27 cellular contexts compared by ENCODE assay signal in the genomic region with DNA sequence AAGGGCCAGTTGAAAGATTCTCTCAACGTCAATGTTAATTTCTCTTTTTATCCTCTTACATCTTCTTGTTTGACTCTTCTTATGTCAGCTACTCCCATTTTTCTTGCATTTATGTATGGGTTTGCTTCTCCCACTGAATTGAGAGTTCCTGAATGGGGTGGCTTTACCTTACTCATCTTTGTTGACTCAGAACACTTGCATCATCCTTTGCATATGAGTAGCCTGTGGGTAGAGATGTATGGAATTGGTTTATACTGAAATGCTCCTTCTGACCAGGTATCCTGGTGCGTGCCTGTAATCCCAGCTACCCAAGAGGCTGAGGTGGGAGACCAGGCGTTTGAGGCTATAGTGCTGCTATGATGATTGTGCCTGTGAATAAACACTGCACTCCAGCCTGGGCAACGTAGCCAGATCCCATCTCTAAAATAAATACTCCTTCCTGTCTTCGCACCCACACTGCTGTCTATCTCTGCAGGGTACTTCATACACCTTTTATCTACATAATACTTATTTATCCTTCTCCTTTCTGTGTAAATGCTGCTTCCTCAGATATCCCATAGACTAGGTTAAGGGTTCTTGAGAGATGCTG.
DNase-seq lines count a peak whose midpoint lies in the region; ATAC-seq, FAIRE-seq and TF ChIP-seq lines count a peak whose summit lies in the region.
"Had no signal": no experiment of that assay in that cellular context is flagged by ENCODE, and none has a peak within 500 bp of the region (broad histone marks: within the 10 kb centered on the region; RNA-seq: fewer than 3 reads in every experiment).

No MANE protein-coding gene starts in this region.

- in situ Hi-C loops in IMR-90 (cut with MboI; ENCODE audit: low sequenced_read_pairs): no loop called here

- no CpG with 5 or more reads among the region's 5 CpGs for WGBS in H9 (ENCODE audit: extremely low coverage, insufficient read length, low lambda C conversion rate)
- no CpG with 5 or more reads among the region's 5 CpGs for WGBS in IMR-90 (ENCODE audit: extremely low coverage in 2 of 2, insufficient read length in 1 of 2), 2 experiments
- 86 to 88% methylated on average over 4 to 5 of the region's 5 CpGs for WGBS in endodermal cell (ENCODE audit: insufficient coverage in 1 of 2, insufficient read length in 1 of 2), 2 experiments

- TF ChIP-seq RAD21 in IMR-90 (IDR thresholded peaks at IDR 0.05; ENCODE audit: low read length): no peak

- H3K27ac Mint-ChIP-seq in H9 (peak overlapping the region in 2 of 3 experiments; percentile 82 to 89; a peak in 6 of 7 replicates), endodermal cell (peak overlapping the region; percentile 64), mesothelial cell of epicardium (peak overlapping the region; percentile 57)
- H3K27ac Mint-ChIP-seq: activated CD4-positive, alpha-beta memory T cell treated with anti-CD3 and anti-CD28 coated beads, Interleukin-2, amount 10 ng/mL, durations not matched to agents 7 days and 5 days; activated naive CD8-positive, alpha-beta T cell; HFFc6 had no signal

- no peaks in the 10 kb centered on the region for H4K20me1 ChIP-seq in H9 (ENCODE audit: control insufficient read depth, insufficient read depth, insufficient read length)
- no peaks in the 10 kb centered on the region for H4K20me1 ChIP-seq in IMR-90 (ENCODE audit: insufficient read depth, low read length)
- H4K20me1 ChIP-seq: BLaER1 had no signal

- no peak overlapping the region for H3K9ac ChIP-seq in H9 (ENCODE audit: extremely low read depth, insufficient read length, low read length)
- no peak overlapping the region for H3K9ac ChIP-seq in IMR-90 (ENCODE audit: low read depth, low read length)
- no peak overlapping the region for H3K9ac ChIP-seq in endodermal cell (ENCODE audit: extremely low read depth, low read length, poor library complexity, severe bottlenecking)
- H3K9ac ChIP-seq: BLaER1 had no signal

- H2AK5ac ChIP-seq in H9 (ENCODE audit: insufficient read length, low read length) (no peak overlapping the region), IMR-90 (ENCODE audit: low read depth, low read length) (no peak overlapping the region)

- no peak for DNase-seq in H9
- DNase-seq in IMR-90: peak; percentile 33
- DNase-seq in endodermal cell: peak; percentile 49
- DNase-seq in mesothelial cell of epicardium (ENCODE audit: low spot score in 2 of 2, unreplicated experiment in 2 of 2): no peak
- DNase-seq in germinal center (ENCODE audit: low spot score): no peak
- no peak for DNase-seq in effector CD8-positive, alpha-beta T cell (lab: John Stamatoyannopoulos, UW)
- DNase-seq in GM12892 (ENCODE audit: insufficient read length): no peak
- no peak for DNase-seq in OCI-M1 (lab: John Stamatoyannopoulos, UW)
- DNase-seq: activated CD4-positive, alpha-beta memory T cell treated with anti-CD3 and anti-CD28 coated beads, Interleukin-2, amount 10 ng/mL, durations not matched to agents 7 days and 5 days; activated CD4-positive, alpha-beta T cell treated with anti-CD3 and anti-CD28 coated beads for 1 hour; anterior cingulate cortex; GDM1; head of caudate nucleus; HFFc6; NCI-H1092 treated with DMSO at 0.1 percent for 48 hours; NCI-H187; NCI-H2171 treated with DMSO at 0.1 percent for 48 hours; NCI-H526; spleen had no signal

- no peak overlapping the region for H4K8ac ChIP-seq in H9 (replicated peaks; ENCODE audit: insufficient read length, low read depth, low read length)
- H4K8ac ChIP-seq in IMR-90 (ENCODE audit: low read depth in 2 of 2, low read length in 2 of 2): no peak overlapping the region

- peaks cover 16 to 21% of the 10 kb centered on the region in 2 experiments for H3K4me1 Mint-ChIP-seq in H9
- peaks cover 30% of the 10 kb centered on the region for H3K4me1 Mint-ChIP-seq in endodermal cell
- H3K4me1 Mint-ChIP-seq in mesothelial cell of epicardium: peaks cover 31% of the 10 kb centered on the region
- H3K4me1 Mint-ChIP-seq: neural crest cell had no signal

- no peaks in the 10 kb centered on the region for H3K23me2 ChIP-seq in H9 (ENCODE audit: insufficient read length, low read depth, low read length, poor library complexity, severe bottlenecking)

- H3K9me1 ChIP-seq in IMR-90 (ENCODE audit: insufficient read depth, low read length): no peaks in the 10 kb centered on the region

- H4K91ac ChIP-seq in H9 (ENCODE audit: insufficient read length, low read depth, low read length) (no peak overlapping the region), IMR-90 (ENCODE audit: insufficient read depth, low read depth, low read length) (no peak overlapping the region)

- TF ChIP-seq POLR2A in IMR-90 (IDR thresholded peaks at IDR 0.05; ENCODE audit: low read depth, low read length) (no peak), GM12892 (IDR thresholded peaks at IDR 0.05; ENCODE audit: low read depth, low read length) (no peak)

- H3K4me1 ChIP-seq in H9 (ENCODE audit: insufficient read depth, low read length) (peaks cover 3% of the 10 kb centered on the region; the same call in 1 of the 2 replicates), IMR-90 (ENCODE audit: control insufficient read depth, insufficient read depth, low read length) (peaks cover 2% of the 10 kb centered on the region; the same call in 1 of the 2 replicates), endodermal cell (ENCODE audit: control insufficient read depth, insufficient read depth, low read length) (peaks cover 17% of the 10 kb centered on the region)

- H2BK12ac ChIP-seq in H9 (ENCODE audit: insufficient read length, low read depth, low read length): no peak overlapping the region

- no peak overlapping the region for H2BK120ac ChIP-seq in H9 (ENCODE audit: low read depth, low read length, poor library complexity, severe bottlenecking)
- no peak overlapping the region for H2BK120ac ChIP-seq in IMR-90 (ENCODE audit: low read depth, low read length)

- H2BK20ac ChIP-seq in H9 (ENCODE audit: low read depth, low read length, poor library complexity, severe bottlenecking) (no peak overlapping the region), IMR-90 (ENCODE audit: low read depth, low read length) (no peak overlapping the region)

- CTCF ChIA-PET in IMR-90 (lab: Yijun Ruan, JAX): no interaction called here

- POLR2A ChIA-PET in IMR-90 (lab: Charles Lee; ENCODE audit: unreplicated experiment): no interaction called here

- H3K4me3 ChIP-seq in IMR-90 (ENCODE audit: insufficient read depth, low read depth, low read length) (no peak overlapping the region), endodermal cell (ENCODE audit: low read length) (no peak overlapping the region)
- H3K4me3 ChIP-seq: BLaER1, lung, right atrium auricular region, spleen had no signal

- H4K5ac ChIP-seq in H9 (ENCODE audit: insufficient read length, low read depth, low read length) (no peak overlapping the region), IMR-90 (ENCODE audit: low read depth, low read length) (no peak overlapping the region)

- H3K27me3 ChIP-seq in H9 (ENCODE audit: insufficient read depth, low read length) (no peaks in the 10 kb centered on the region), IMR-90 (ENCODE audit: control insufficient read depth, insufficient read depth, low read length) (no peaks in the 10 kb centered on the region), endodermal cell (ENCODE audit: control insufficient read depth, insufficient read depth, low read length, poor library complexity, severe bottlenecking) (no peaks in the 10 kb centered on the region)
- H3K27me3 ChIP-seq: BLaER1, right atrium auricular region, spleen had no signal

- H2AFZ ChIP-seq in H9 (ENCODE audit: low read length) (no peak overlapping the region), IMR-90 (replicated peaks; ENCODE audit: low read length, poor library complexity) (no peak overlapping the region)

- no peak overlapping the region for H3K4me3 Mint-ChIP-seq in H9
- no peak overlapping the region for H3K4me3 Mint-ChIP-seq in endodermal cell
- H3K4me3 Mint-ChIP-seq in mesothelial cell of epicardium: no peak overlapping the region
- H3K4me3 Mint-ChIP-seq: activated CD4-positive, alpha-beta memory T cell treated with anti-CD3 and anti-CD28 coated beads, Interleukin-2, amount 10 ng/mL, durations not matched to agents 7 days and 5 days; activated naive CD8-positive, alpha-beta T cell; HFFc6; neural crest cell had no signal

- no peak overlapping the region for H3T11ph ChIP-seq in H9 (ENCODE audit: low read length)

- no peaks in the 10 kb centered on the region for H3K79me2 ChIP-seq in H9 (ENCODE audit: insufficient read depth, low read length)

- H3K18ac ChIP-seq in H9 (ENCODE audit: insufficient read length, low read depth, low read length) (no peak overlapping the region), IMR-90 (ENCODE audit: low read depth, low read length) (no peak overlapping the region)

- no peak overlapping the region for H3K23ac ChIP-seq in H9 (ENCODE audit: insufficient read length, low read depth, low read length)
- H3K23ac ChIP-seq in IMR-90 (ENCODE audit: low read depth, low read length): no peak overlapping the region

- H3K9me3 ChIP-seq in H9 (ENCODE audit: control insufficient read depth, low read depth, low read length): no peaks in the 10 kb centered on the region
- no peaks in the 10 kb centered on the region for H3K9me3 ChIP-seq in IMR-90 (ENCODE audit: control insufficient read depth, insufficient read depth, low read length)
- no peaks in the 10 kb centered on the region for H3K9me3 ChIP-seq in endodermal cell (ENCODE audit: control insufficient read depth, low read length)
- H3K9me3 ChIP-seq: BLaER1, right atrium auricular region, spleen had no signal

- H2BK15ac ChIP-seq in H9 (ENCODE audit: low read depth, low read length) (no peak overlapping the region), IMR-90 (ENCODE audit: low read depth, low read length) (no peak overlapping the region)

- BruUV-seq in IMR-90 (replicated peaks; lab: Mats Ljungman, UMichigan): no TSS peak

- dilution Hi-C loops in IMR-90 (cut with HindIII; ENCODE audit: low sequenced_read_pairs, unreplicated experiment): no loop called here

- H3K27ac ChIP-seq in H9 (ENCODE audit: insufficient read length, low read depth, low read length): peak overlapping the region; percentile 42
- no peak overlapping the region for H3K27ac ChIP-seq in IMR-90 (ENCODE audit: insufficient read depth, low read length)
- H3K27ac ChIP-seq in endodermal cell (ENCODE audit: low read depth, low read length): no peak overlapping the region
- H3K27ac ChIP-seq: BLaER1 had no signal

- H2AK9ac ChIP-seq in IMR-90 (replicated peaks; ENCODE audit: low read depth, low read length, poor library complexity): no peak overlapping the region

- no peak overlapping the region for H3K4ac ChIP-seq in H9 (ENCODE audit: low read depth, low read length)
- H3K4ac ChIP-seq in IMR-90 (ENCODE audit: low read depth, low read length): no peak overlapping the region

- H3K36me3 Mint-ChIP-seq in H9 (ENCODE audit: insufficient read depth in 1 of 3, low read depth in 3 of 3) (no peaks in the 10 kb centered on the region), endodermal cell (ENCODE audit: low read depth) (no peaks in the 10 kb centered on the region), mesothelial cell of epicardium (no peaks in the 10 kb centered on the region)
- H3K36me3 Mint-ChIP-seq: activated naive CD8-positive, alpha-beta T cell had no signal

- FAIRE-seq in GM12892 (lab: Jason Lieb, UNC): no peak
- FAIRE-seq: endometrium, TTC549 had no signal

- H3K56ac ChIP-seq in H9 (ENCODE audit: insufficient read length, low read depth, low read length): no peak overlapping the region
- no peak overlapping the region for H3K56ac ChIP-seq in IMR-90 (ENCODE audit: extremely low read depth, insufficient read depth, low read length)

- ATAC-seq in IMR-90 (ENCODE audit: low read depth): no peak
- ATAC-seq: Panc1 had no signal

- H3K9me3 Mint-ChIP-seq in H9: no peaks in the 10 kb centered on the region
- H3K9me3 Mint-ChIP-seq in endodermal cell: no peaks in the 10 kb centered on the region
- H3K9me3 Mint-ChIP-seq in mesothelial cell of epicardium: no peaks in the 10 kb centered on the region
- H3K9me3 Mint-ChIP-seq: activated CD4-positive, alpha-beta memory T cell treated with anti-CD3 and anti-CD28 coated beads, Interleukin-2, amount 10 ng/mL, durations not matched to agents 7 days and 5 days; HFFc6; neural crest cell had no signal

- H3K4me2 ChIP-seq in H9 (ENCODE audit: insufficient read depth, insufficient read length, low read length): no peak overlapping the region
- no peak overlapping the region for H3K4me2 ChIP-seq in IMR-90 (ENCODE audit: low read depth, low read length)
- H3K4me2 ChIP-seq: BLaER1 had no signal

- intact Hi-C loops in IMR-90 (cut with micrococcal nuclease): no loop called here

- TF ChIP-seq CTCF in H9 (conservative IDR thresholded peaks at IDR 0.05) (no peak), IMR-90 (conservative IDR thresholded peaks at IDR 0.05; ENCODE audit: low read depth, low read length) (no peak), endodermal cell (conservative IDR thresholded peaks at IDR 0.05) (no peak), mesothelial cell of epicardium (IDR thresholded peaks at IDR 0.05; ENCODE audit: unreplicated experiment) (no peak)

- H3K14ac ChIP-seq in H9 (ENCODE audit: insufficient read depth, low read length): no peak overlapping the region
- no peak overlapping the region for H3K14ac ChIP-seq in IMR-90 (replicated peaks; ENCODE audit: low read depth, low read length)

- H3K79me1 ChIP-seq in H9 (ENCODE audit: insufficient read depth, low read depth, low read length, poor library complexity, severe bottlenecking) (no peaks in the 10 kb centered on the region), IMR-90 (ENCODE audit: low read depth in 1 of 2, low read length in 2 of 2) (no peaks in the 10 kb centered on the region)

- no peaks in the 10 kb centered on the region for H3K27me3 Mint-ChIP-seq in H9 (ENCODE audit: low read depth)
- peaks cover 18% of the 10 kb centered on the region for H3K27me3 Mint-ChIP-seq in endodermal cell (ENCODE audit: insufficient read depth)
- H3K27me3 Mint-ChIP-seq in mesothelial cell of epicardium (ENCODE audit: low read depth): no peaks in the 10 kb centered on the region
- H3K27me3 Mint-ChIP-seq: activated CD4-positive, alpha-beta memory T cell treated with anti-CD3 and anti-CD28 coated beads, Interleukin-2, amount 10 ng/mL, durations not matched to agents 7 days and 5 days; activated naive CD8-positive, alpha-beta T cell had no signal

- no peaks in the 10 kb centered on the region for H3K36me3 ChIP-seq in IMR-90 (ENCODE audit: control insufficient read depth, insufficient read depth, low read length)
- no peaks in the 10 kb centered on the region for H3K36me3 ChIP-seq in endodermal cell (ENCODE audit: control insufficient read depth, insufficient read depth, low read length)
- H3K36me3 ChIP-seq: BLaER1, right atrium auricular region, spleen had no signal

- H2BK5ac ChIP-seq in H9 (ENCODE audit: insufficient read length, low read length): no peak overlapping the region
- no peak overlapping the region for H2BK5ac ChIP-seq in IMR-90 (ENCODE audit: low read depth, low read length, poor library complexity, severe bottlenecking)

Comparison
In these comparisons a context has a peak if more than half of its experiments do, and no peak if none do; other contexts are left out.
1. DNase-seq: peak in IMR-90 (single experiment) and endodermal cell (single experiment); none in H9 (single experiment), mesothelial cell of epicardium (0 of 2), germinal center (single experiment), effector CD8-positive, alpha-beta T cell (single experiment), GM12892 (single experiment) and OCI-M1 (single experiment).
2. Peak in every context shown above with its lines, with median percentiles within 50 percentile points of each other: H3K27ac Mint-ChIP-seq.